9 cellular contexts compared by ENCODE assay signal in the genomic region with DNA sequence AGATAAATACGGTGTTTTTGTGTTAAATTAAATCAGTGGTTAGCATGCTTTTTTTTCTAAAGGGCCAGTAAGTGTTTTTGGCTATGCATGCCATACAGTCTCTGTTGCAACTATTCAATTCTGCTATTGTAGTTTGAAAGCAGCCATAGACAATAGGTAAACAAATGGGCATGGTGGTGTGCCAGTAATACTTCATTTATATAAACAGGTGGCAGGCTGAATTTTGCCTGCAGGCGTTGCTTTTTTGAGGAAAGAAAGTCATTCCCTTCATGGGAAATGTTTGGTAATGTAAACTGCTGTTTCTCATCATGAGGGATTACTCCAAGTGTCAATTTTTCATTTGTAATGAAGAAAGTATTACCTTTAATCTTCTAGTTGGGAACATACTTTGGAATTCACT.
"Had no signal": no experiment of that assay in that cellular context is flagged by ENCODE, and none has a peak within 500 bp of the region (broad histone marks: within the 10 kb centered on the region; RNA-seq: fewer than 3 reads in every experiment).

No MANE protein-coding gene starts in this region.

- DNase-seq: activated CD4-positive, alpha-beta memory T cell treated with anti-CD3 and anti-CD28 coated beads, Interleukin-2, amount 10 ng/mL, durations not matched to agents 7 days and 5 days; activated CD4-positive, alpha-beta T cell treated with anti-CD3 and anti-CD28 coated beads for 36 hours; activated naive CD4-positive, alpha-beta T cell treated with anti-CD3 and anti-CD28 coated beads, Interleukin-2, amount 10 ng/mL, durations not matched to agents 7 days and 5 days; activated T-cell treated with anti-CD3 and anti-CD28 coated beads, Interleukin-2, amount 50 U/mL, for 24 hours; dorsolateral prefrontal cortex; erythroblast; naive B cell; stimulated activated CD4-positive, alpha-beta T cell treated with anti-CD3 and anti-CD28 coated beads, Interleukin-12 subunit alpha, Interleukin-12 subunit beta, amount 100 ng/mL, for 4 hours had no signal

- ATAC-seq: activated CD4-positive, alpha-beta T cell treated with anti-CD3 and anti-CD28 coated beads for 36 hours; stimulated activated effector memory CD8-positive, alpha-beta T cell treated with anti-CD3 and anti-CD28 coated beads, Interleukin-12 subunit alpha, Interleukin-12 subunit beta, amount 100 ng/mL, for 72 hours had no signal
